ENCODE assay signal across 1 cellular context in genomic region chr20:41330343-41330720, GRCh38.
TF ChIP-seq lines count a peak whose summit lies in the region.

No MANE protein-coding gene starts in this region.

TF ChIP-seq in GM23338, 12 proteins besides CTCF, POLR2A, EP300 and RAD21 (continued from another document):
- no peak for TF ChIP-seq REST (IDR thresholded peaks at IDR 0.05; ENCODE audit: unreplicated experiment)
- no peak for TF ChIP-seq ZNF331 (CRISPR knock-in tag; IDR thresholded peaks at IDR 0.05; ENCODE audit: low read depth)
- no peak for TF ChIP-seq EZH2phosphoT487 (IDR thresholded peaks at IDR 0.05; ENCODE audit: unreplicated experiment)
- TF ChIP-seq POLR2AphosphoS5 (IDR thresholded peaks at IDR 0.05; ENCODE audit: low read depth), result no peak
- TF ChIP-seq ZNF462 (CRISPR knock-in tag; IDR thresholded peaks at IDR 0.05), result no peak
- TF ChIP-seq JUNB (IDR thresholded peaks at IDR 0.05; ENCODE audit: unreplicated experiment), result no peak
- no peak for TF ChIP-seq STAT1 (IDR thresholded peaks at IDR 0.05; ENCODE audit: unreplicated experiment)
